ENCODE assay signal across 5 cellular contexts in the genomic region with DNA sequence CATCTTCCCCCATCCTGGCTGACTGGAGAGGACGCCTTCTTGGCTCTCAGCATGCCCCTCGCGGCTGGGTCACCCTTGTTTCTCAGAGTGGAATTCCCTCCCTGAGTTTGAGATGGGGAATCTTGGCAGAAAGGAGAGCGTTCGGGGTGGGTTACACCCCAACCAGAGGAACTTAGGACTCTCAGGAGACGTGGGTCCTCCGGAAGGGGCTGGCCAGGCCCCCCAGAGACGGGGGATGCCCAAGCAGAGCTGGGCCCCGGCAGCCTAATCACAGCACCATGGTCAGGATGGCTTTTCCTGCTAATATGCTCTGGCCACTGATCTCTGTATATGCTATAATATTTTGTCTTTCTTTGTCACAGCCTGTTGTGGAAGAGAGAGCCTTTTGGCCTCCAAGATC.
"Had no signal": no experiment of that assay in that cellular context is flagged by ENCODE, and none has a peak within 500 bp of the region (broad histone marks: within the 10 kb centered on the region; RNA-seq: fewer than 3 reads in every experiment).

No MANE protein-coding gene starts in this region.

- H3K27ac Mint-ChIP-seq: GM23338 had no signal

- ATAC-seq: GM23338, K562 had no signal

- H3K4me3 Mint-ChIP-seq: GM23338, H9 had no signal

- H3K9me3 Mint-ChIP-seq: GM23338, H9 had no signal

- DNase-seq: H9, HCEC 1CT, IMR-90 had no signal

- H3K4me3 ChIP-seq: GM23338, K562 had no signal

- H2AFZ ChIP-seq: GM23338 had no signal

- H3K4me2 ChIP-seq: GM23338 had no signal
